In the genomic region with DNA sequence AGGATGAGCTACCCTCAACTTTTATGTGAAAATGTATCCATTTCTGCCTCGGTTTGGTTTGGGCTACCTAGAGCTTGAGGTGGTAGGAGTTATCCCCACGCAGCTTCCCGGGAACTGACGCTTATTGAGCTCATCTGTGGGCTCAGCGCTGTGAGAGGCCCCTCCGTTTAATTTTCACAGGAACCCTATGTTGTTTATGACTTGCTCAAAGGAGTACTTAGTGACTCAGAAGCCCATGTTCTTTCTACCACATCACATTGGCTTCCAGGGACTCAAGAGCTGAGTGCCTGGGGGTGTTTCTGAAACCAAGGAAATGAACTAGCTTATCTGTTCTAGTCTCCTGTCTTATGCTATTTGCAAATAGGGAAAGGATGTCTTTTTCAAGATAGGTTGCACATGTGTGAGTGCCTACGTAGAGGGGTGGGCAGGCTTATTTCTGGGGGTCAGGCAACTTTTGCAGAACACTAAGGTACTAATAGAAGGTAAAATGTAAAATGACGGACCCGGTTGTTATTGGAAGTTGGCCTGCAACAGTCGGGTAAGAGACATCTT, we compare ENCODE assay signal across 1 cellular context.
A peak's percentile ranks its signal among the peaks of the same experiment; 100 is the strongest.
TF ChIP-seq lines count a peak whose summit lies in the region.

No MANE protein-coding gene starts in this region.

TF ChIP-seq in K562, 482 proteins besides CTCF, POLR2A, EP300 and RAD21 (continued from another document and continues in another):
- TF ChIP-seq ILF3 (IDR thresholded peaks at IDR 0.05; ENCODE audit: borderline replicate concordance) = no peak
- TF ChIP-seq ZNF282 (CRISPR knock-in tag; IDR thresholded peaks at IDR 0.05) = no peak
- TF ChIP-seq TCFL5 (CRISPR knock-in tag; conservative IDR thresholded peaks at IDR 0.05) = no peak
- TF ChIP-seq, protein P1, sequence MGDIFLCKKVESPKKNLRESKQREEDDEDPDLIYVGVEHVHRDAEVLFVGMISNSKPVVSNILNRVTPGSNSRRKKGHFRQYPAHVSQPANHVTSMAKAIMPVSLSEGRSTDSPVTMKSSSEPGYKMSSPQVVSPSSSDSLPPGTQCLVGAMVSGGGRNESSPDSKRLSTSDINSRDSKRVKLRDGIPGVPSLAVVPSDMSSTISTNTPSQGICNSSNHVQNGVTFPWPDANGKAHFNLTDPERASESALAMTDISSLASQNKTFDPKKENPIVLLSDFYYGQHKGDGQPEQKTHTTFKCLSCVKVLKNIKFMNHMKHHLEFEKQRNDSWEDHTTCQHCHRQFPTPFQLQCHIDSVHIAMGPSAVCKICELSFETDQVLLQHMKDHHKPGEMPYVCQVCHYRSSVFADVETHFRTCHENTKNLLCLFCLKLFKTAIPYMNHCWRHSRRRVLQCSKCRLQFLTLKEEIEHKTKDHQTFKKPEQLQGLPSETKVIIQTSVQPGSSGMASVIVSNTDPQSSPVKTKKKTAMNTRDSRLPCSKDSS (IDR thresholded peaks at IDR 0.05; ENCODE audit: low read depth, partially characterized antibody) = no peak
- peak; percentile 55; the same call in 1 of the 2 replicates for TF ChIP-seq FOSL1 (tag; conservative IDR thresholded peaks at IDR 0.05)
- TF ChIP-seq, protein P2, sequence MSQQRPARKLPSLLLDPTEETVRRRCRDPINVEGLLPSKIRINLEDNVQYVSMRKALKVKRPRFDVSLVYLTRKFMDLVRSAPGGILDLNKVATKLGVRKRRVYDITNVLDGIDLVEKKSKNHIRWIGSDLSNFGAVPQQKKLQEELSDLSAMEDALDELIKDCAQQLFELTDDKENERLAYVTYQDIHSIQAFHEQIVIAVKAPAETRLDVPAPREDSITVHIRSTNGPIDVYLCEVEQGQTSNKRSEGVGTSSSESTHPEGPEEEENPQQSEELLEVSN (IDR thresholded peaks at IDR 0.05; ENCODE audit: borderline replicate concordance in 1 of 2, extremely low read depth in 1 of 2, insufficient read depth in 1 of 2, insufficient read length in 1 of 2, low read depth in 1 of 2, low read length in 1 of 2, poor library complexity in 1 of 2, severe bottlenecking in 1 of 2) = no peak
- TF ChIP-seq CXXC5 (CRISPR knock-in tag; IDR thresholded peaks at IDR 0.05) = no peak
- TF ChIP-seq RFX7 (CRISPR knock-in tag; IDR thresholded peaks at IDR 0.05) = no peak
- no peak for TF ChIP-seq FOXP1 (CRISPR knock-in tag; IDR thresholded peaks at IDR 0.05)
- TF ChIP-seq RUNX1 (IDR thresholded peaks at IDR 0.05; ENCODE audit: low read depth) = no peak
- no peak for TF ChIP-seq TRIM28 (IDR thresholded peaks at IDR 0.05)
- TF ChIP-seq HOXB6 (CRISPR knock-in tag; IDR thresholded peaks at IDR 0.05; ENCODE audit: borderline replicate concordance) = no peak
- no peak for TF ChIP-seq RBM15 (IDR thresholded peaks at IDR 0.05; ENCODE audit: insufficient read depth, low read length)
- TF ChIP-seq ZNF232 (CRISPR knock-in tag; IDR thresholded peaks at IDR 0.05) = no peak
- TF ChIP-seq ZNF584 (CRISPR knock-in tag; IDR thresholded peaks at IDR 0.05; ENCODE audit: low read depth) = no peak
- TF ChIP-seq, protein P3, sequence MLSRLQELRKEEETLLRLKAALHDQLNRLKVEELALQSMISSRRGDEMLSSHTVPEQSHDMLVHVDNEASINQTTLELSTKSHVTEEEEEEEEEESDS (CRISPR knock-in tag; IDR thresholded peaks at IDR 0.05) = no peak
- no peak for TF ChIP-seq ZSCAN29 (IDR thresholded peaks at IDR 0.05)
- TF ChIP-seq ZC3H8 (IDR thresholded peaks at IDR 0.05) = no peak
- no peak for TF ChIP-seq KLF16 (IDR thresholded peaks at IDR 0.05)
- TF ChIP-seq, protein P4, sequence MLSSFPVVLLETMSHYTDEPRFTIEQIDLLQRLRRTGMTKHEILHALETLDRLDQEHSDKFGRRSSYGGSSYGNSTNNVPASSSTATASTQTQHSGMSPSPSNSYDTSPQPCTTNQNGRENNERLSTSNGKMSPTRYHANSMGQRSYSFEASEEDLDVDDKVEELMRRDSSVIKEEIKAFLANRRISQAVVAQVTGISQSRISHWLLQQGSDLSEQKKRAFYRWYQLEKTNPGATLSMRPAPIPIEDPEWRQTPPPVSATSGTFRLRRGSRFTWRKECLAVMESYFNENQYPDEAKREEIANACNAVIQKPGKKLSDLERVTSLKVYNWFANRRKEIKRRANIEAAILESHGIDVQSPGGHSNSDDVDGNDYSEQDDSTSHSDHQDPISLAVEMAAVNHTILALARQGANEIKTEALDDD (IDR thresholded peaks at IDR 0.05) = peak; percentile 60; the same call in 1 of the 2 replicates
- no peak for TF ChIP-seq HNRNPH1 (optimal IDR thresholded peaks at IDR 0.05; ENCODE audit: low read depth, low read length)
- no peak for TF ChIP-seq PML (IDR thresholded peaks at IDR 0.05; ENCODE audit: low read length)
- no peak for TF ChIP-seq SNRNP70 (optimal IDR thresholded peaks at IDR 0.05; ENCODE audit: low read depth, low read length)
- 0 out of 2 replicates have a peak, but pooled peaks have one; percentile 54 for TF ChIP-seq ZNF175 (CRISPR knock-in tag; IDR thresholded peaks at IDR 0.05; ENCODE audit: low read depth)
- no peak for TF ChIP-seq ZNF699 (CRISPR knock-in tag; IDR thresholded peaks at IDR 0.05; ENCODE audit: insufficient replicate concordance)
- TF ChIP-seq RBBP5 (IDR thresholded peaks at IDR 0.05; ENCODE audit: borderline replicate concordance, insufficient read depth, low read length, poor library complexity, severe bottlenecking) = no peak
- TF ChIP-seq CEBPG (CRISPR knock-in tag; IDR thresholded peaks at IDR 0.05) = no peak
- no peak for TF ChIP-seq CEBPG (tag; conservative IDR thresholded peaks at IDR 0.05 in 1 of 2, IDR thresholded peaks at IDR 0.05 in 1 of 2)
- TF ChIP-seq, protein P5, sequence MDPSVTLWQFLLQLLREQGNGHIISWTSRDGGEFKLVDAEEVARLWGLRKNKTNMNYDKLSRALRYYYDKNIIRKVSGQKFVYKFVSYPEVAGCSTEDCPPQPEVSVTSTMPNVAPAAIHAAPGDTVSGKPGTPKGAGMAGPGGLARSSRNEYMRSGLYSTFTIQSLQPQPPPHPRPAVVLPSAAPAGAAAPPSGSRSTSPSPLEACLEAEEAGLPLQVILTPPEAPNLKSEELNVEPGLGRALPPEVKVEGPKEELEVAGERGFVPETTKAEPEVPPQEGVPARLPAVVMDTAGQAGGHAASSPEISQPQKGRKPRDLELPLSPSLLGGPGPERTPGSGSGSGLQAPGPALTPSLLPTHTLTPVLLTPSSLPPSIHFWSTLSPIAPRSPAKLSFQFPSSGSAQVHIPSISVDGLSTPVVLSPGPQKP (CRISPR knock-in tag; IDR thresholded peaks at IDR 0.05) = no peak
- no peak for TF ChIP-seq ZNF444 (CRISPR knock-in tag; IDR thresholded peaks at IDR 0.05)
- no peak for TF ChIP-seq PHF21A (IDR thresholded peaks at IDR 0.05; ENCODE audit: borderline replicate concordance, low read depth)
- no peak for TF ChIP-seq ZNF668 (CRISPR knock-in tag; IDR thresholded peaks at IDR 0.05)
- peak; percentile 40; the same call in 1 of the 2 replicates for TF ChIP-seq SMARCA4 (IDR thresholded peaks at IDR 0.05)
- TF ChIP-seq NELFE (IDR thresholded peaks at IDR 0.05; ENCODE audit: insufficient read depth, insufficient read length) = no peak
- TF ChIP-seq, protein P6, sequence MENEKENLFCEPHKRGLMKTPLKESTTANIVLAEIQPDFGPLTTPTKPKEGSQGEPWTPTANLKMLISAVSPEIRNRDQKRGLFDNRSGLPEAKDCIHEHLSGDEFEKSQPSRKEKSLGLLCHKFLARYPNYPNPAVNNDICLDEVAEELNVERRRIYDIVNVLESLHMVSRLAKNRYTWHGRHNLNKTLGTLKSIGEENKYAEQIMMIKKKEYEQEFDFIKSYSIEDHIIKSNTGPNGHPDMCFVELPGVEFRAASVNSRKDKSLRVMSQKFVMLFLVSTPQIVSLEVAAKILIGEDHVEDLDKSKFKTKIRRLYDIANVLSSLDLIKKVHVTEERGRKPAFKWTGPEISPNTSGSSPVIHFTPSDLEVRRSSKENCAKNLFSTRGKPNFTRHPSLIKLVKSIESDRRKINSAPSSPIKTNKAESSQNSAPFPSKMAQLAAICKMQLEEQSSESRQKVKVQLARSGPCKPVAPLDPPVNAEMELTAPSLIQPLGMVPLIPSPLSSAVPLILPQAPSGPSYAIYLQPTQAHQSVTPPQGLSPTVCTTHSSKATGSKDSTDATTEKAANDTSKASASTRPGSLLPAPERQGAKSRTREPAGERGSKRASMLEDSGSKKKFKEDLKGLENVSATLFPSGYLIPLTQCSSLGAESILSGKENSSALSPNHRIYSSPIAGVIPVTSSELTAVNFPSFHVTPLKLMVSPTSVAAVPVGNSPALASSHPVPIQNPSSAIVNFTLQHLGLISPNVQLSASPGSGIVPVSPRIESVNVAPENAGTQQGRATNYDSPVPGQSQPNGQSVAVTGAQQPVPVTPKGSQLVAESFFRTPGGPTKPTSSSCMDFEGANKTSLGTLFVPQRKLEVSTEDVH (IDR thresholded peaks at IDR 0.05; ENCODE audit: low read depth, partially characterized antibody) = no peak
- TF ChIP-seq SMARCE1 (IDR thresholded peaks at IDR 0.05) = no peak
- no peak for TF ChIP-seq ZEB2 (IDR thresholded peaks at IDR 0.05)
- TF ChIP-seq NFXL1 (CRISPR knock-in tag; IDR thresholded peaks at IDR 0.05) = no peak
- TF ChIP-seq RBM39 (optimal IDR thresholded peaks at IDR 0.05; ENCODE audit: low read depth, low read length) = no peak
- TF ChIP-seq, protein P7, sequence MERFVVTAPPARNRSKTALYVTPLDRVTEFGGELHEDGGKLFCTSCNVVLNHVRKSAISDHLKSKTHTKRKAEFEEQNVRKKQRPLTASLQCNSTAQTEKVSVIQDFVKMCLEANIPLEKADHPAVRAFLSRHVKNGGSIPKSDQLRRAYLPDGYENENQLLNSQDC (CRISPR knock-in tag; IDR thresholded peaks at IDR 0.05) = no peak
- no peak for TF ChIP-seq TRIM24 (IDR thresholded peaks at IDR 0.05)
- TF ChIP-seq FOXA3 (CRISPR knock-in tag; conservative IDR thresholded peaks at IDR 0.05 in 1 of 2, IDR thresholded peaks at IDR 0.05 in 1 of 2) = no peak
- TF ChIP-seq FOXJ3 (CRISPR knock-in tag; IDR thresholded peaks at IDR 0.05) = no peak
- no peak for TF ChIP-seq MEF2A (IDR thresholded peaks at IDR 0.05; ENCODE audit: control insufficient read depth, low read depth, low read length)
- TF ChIP-seq, protein P8, sequence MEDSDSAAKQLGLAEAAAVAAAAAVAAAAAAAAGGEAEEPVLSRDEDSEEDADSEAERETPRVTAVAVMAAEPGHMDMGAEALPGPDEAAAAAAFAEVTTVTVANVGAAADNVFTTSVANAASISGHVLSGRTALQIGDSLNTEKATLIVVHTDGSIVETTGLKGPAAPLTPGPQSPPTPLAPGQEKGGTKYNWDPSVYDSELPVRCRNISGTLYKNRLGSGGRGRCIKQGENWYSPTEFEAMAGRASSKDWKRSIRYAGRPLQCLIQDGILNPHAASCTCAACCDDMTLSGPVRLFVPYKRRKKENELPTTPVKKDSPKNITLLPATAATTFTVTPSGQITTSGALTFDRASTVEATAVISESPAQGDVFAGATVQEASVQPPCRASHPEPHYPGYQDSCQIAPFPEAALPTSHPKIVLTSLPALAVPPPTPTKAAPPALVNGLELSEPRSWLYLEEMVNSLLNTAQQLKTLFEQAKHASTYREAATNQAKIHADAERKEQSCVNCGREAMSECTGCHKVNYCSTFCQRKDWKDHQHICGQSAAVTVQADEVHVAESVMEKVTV (CRISPR knock-in tag; IDR thresholded peaks at IDR 0.05) = no peak
- TF ChIP-seq ZBTB17 (CRISPR knock-in tag; IDR thresholded peaks at IDR 0.05) = no peak
- TF ChIP-seq SPI1 (IDR thresholded peaks at IDR 0.05; ENCODE audit: borderline replicate concordance, low read depth, low read length) = no peak
- TF ChIP-seq, protein P9, sequence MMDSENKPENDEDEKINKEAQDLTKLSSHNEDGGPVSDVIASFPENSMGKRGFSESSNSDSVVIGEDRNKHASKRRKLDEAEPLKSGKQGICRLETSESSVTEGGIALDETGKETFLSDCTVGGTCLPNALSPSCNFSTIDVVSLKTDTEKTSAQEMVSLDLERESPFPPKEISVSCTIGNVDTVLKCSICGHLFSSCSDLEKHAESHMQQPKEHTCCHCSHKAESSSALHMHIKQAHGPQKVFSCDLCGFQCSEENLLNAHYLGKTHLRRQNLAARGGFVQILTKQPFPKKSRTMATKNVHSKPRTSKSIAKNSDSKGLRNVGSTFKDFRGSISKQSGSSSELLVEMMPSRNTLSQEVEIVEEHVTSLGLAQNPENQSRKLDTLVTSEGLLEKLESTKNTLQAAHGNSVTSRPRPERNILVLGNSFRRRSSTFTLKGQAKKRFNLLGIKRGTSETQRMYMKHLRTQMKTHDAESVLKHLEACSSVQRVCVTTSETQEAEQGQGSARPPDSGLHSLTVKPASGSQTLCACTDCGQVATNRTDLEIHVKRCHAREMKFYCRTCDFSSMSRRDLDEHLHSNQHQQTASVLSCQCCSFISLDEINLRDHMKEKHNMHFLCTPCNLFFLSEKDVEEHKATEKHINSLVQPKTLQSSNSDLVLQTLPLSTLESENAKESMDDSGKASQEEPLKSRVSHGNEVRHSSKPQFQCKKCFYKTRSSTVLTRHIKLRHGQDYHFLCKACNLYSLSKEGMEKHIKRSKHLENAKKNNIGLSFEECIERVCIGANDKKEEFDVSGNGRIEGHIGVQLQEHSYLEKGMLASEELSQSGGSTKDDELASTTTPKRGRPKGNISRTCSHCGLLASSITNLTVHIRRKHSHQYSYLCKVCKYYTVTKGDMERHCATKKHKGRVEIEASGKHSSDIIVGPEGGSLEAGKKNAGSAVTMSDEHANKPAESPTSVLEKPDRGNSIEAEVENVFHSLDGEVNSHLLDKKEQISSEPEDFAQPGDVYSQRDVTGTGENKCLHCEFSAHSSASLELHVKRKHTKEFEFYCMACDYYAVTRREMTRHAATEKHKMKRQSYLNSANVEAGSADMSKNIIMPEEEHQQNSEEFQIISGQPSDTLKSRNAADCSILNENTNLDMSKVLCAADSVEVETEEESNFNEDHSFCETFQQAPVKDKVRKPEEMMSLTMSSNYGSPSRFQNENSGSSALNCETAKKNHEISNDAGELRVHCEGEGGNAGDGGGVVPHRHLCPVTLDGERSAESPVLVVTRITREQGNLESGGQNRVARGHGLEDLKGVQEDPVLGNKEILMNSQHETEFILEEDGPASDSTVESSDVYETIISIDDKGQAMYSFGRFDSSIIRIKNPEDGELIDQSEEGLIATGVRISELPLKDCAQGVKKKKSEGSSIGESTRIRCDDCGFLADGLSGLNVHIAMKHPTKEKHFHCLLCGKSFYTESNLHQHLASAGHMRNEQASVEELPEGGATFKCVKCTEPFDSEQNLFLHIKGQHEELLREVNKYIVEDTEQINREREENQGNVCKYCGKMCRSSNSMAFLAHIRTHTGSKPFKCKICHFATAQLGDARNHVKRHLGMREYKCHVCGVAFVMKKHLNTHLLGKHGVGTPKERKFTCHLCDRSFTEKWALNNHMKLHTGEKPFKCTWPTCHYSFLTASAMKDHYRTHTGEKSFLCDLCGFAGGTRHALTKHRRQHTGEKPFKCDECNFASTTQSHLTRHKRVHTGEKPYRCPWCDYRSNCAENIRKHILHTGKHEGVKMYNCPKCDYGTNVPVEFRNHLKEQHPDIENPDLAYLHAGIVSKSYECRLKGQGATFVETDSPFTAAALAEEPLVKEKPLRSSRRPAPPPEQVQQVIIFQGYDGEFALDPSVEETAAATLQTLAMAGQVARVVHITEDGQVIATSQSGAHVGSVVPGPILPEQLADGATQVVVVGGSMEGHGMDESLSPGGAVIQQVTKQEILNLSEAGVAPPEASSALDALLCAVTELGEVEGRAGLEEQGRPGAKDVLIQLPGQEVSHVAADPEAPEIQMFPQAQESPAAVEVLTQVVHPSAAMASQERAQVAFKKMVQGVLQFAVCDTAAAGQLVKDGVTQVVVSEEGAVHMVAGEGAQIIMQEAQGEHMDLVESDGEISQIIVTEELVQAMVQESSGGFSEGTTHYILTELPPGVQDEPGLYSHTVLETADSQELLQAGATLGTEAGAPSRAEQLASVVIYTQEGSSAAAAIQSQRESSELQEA (IDR thresholded peaks at IDR 0.05; ENCODE audit: low read depth) = no peak
- TF ChIP-seq NR2C2 (CRISPR knock-in tag; IDR thresholded peaks at IDR 0.05) = no peak
- no peak for TF ChIP-seq NR2C2 (tag; IDR thresholded peaks at IDR 0.05)
